In the genomic region with DNA sequence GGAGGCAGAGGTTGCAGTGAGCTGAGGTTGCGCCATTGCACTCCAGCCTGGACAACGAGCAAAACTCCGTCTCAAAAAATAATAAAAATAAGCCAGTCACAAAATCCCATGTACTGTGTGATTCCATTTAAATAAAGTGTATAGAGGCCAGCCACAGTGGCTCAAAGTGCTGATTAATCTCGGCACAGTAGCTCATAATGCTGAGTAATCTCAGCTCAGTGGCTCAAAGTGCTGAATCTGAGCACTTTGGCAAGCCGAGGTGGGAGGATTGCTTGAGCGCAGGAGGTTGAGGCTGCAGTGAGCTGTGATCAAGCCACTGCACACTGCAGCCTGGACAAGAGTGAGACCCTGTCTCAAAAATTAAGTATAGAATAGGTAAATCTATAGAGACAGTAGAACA, we compare ENCODE assay signal across 16 cellular contexts. TPM values are rescaled to one million over a fixed set of nuclear protein-coding genes. Genes with fewer than 3 reads are reported as not detected.
"Had no signal": no experiment of that assay in that cellular context is flagged by ENCODE, and none has a peak within 500 bp of the region (broad histone marks: within the 10 kb centered on the region; RNA-seq: fewer than 3 reads in every experiment).

No MANE protein-coding gene starts in this region.

- H3K9me3 ChIP-seq: left ventricle myocardium inferior, mucosa of descending colon, pancreas had no signal

- H3K9me3 Mint-ChIP-seq: activated naive CD8-positive, alpha-beta T cell treated with anti-CD3 and anti-CD28 coated beads, Interleukin-2, amount 10 ng/mL, durations not matched to agents 7 days and 5 days; dendritic cell treated with granulocyte-macrophage colony-stimulating factor and Interleukin-4, amounts not matched to agents 40 ng/mL and 50 ng/mL, for 4 days; effector memory CD8-positive, alpha-beta T cell; naive thymus-derived CD8-positive, alpha-beta T cell had no signal

- DNase-seq: activated gamma-delta T cell treated with Interleukin-2 at 50 U/mL for 16 hours; activated naive CD8-positive, alpha-beta T cell treated with anti-CD3 and anti-CD28 coated beads, Interleukin-2, amount 10 ng/mL, durations not matched to agents 7 days and 5 days; activated T-cell treated with anti-CD3 and anti-CD28 coated beads, Interleukin-2, amount 50 U/mL, for 1 hour; brain microvascular endothelial cell; cerebellar nuclear complex; effector memory CD8-positive, alpha-beta T cell; foreskin keratinocyte; glutamatergic neuron; left ventricle myocardium inferior; mucosa of descending colon; naive thymus-derived CD8-positive, alpha-beta T cell; stimulated activated CD4-positive, alpha-beta T cell treated with anti-CD3 and anti-CD28 coated beads, Interleukin-12 subunit alpha, Interleukin-12 subunit beta, amount 100 ng/mL, for 4 hours; stimulated activated CD4-positive, alpha-beta T cell treated with anti-CD3 and anti-CD28 coated beads, Interleukin-2, amount 100 ng/mL, for 24 hours had no signal

- H3K4me1 ChIP-seq: foreskin keratinocyte, left ventricle myocardium inferior had no signal

- H3K27me3 ChIP-seq: brain microvascular endothelial cell, foreskin keratinocyte, pancreas had no signal

- H3K4me3 ChIP-seq: left ventricle myocardium inferior, mucosa of descending colon, pancreas had no signal

- H3K27ac ChIP-seq: brain microvascular endothelial cell, foreskin keratinocyte, left ventricle myocardium inferior, pancreas had no signal

- ATAC-seq: foreskin keratinocyte; mucosa of descending colon; naive thymus-derived CD8-positive, alpha-beta T cell; pancreas had no signal

- H3K4me3 Mint-ChIP-seq: activated naive CD8-positive, alpha-beta T cell treated with anti-CD3 and anti-CD28 coated beads, Interleukin-2, amount 10 ng/mL, durations not matched to agents 7 days and 5 days; dendritic cell treated with granulocyte-macrophage colony-stimulating factor and Interleukin-4, amounts not matched to agents 40 ng/mL and 50 ng/mL, for 4 days; naive thymus-derived CD8-positive, alpha-beta T cell had no signal

- H3K27ac Mint-ChIP-seq: activated naive CD8-positive, alpha-beta T cell treated with anti-CD3 and anti-CD28 coated beads, Interleukin-2, amount 10 ng/mL, durations not matched to agents 7 days and 5 days had no signal

- H3K27me3 Mint-ChIP-seq: activated naive CD8-positive, alpha-beta T cell treated with anti-CD3 and anti-CD28 coated beads, Interleukin-2, amount 10 ng/mL, durations not matched to agents 7 days and 5 days; dendritic cell treated with granulocyte-macrophage colony-stimulating factor and Interleukin-4, amounts not matched to agents 40 ng/mL and 50 ng/mL, for 4 days; effector memory CD8-positive, alpha-beta T cell; naive thymus-derived CD8-positive, alpha-beta T cell had no signal

RNA-seq across cellular contexts. Expression of a gene that starts 4.9 kb away (rescaled TPM):
- total RNA-seq: foreskin keratinocyte, kidney epithelial cell, left ventricle myocardium inferior had no signal
